10 cellular contexts compared by ENCODE assay signal in genomic region chr4:99815597-99816011, GRCh38. TPM values are rescaled to one million over a fixed set of nuclear protein-coding genes. Genes with fewer than 3 reads are reported as not detected.
DNase-seq lines count a peak whose midpoint lies in the region; ATAC-seq and TF ChIP-seq lines count a peak whose summit lies in the region.
"Had no signal": no experiment of that assay in that cellular context is flagged by ENCODE, and none has a peak within 500 bp of the region (broad histone marks: within the 10 kb centered on the region; RNA-seq: fewer than 3 reads in every experiment).

No MANE protein-coding gene starts in this region.

- H3K27me3 ChIP-seq in tibial artery: no peaks in the 10 kb centered on the region
- H3K27me3 ChIP-seq: SJCRH30 had no signal

- H3K27ac ChIP-seq in RWPE1 (peak overlapping the region; percentile 54; the same call in 1 of the 2 replicates), tibial artery (no peak overlapping the region)
- H3K27ac ChIP-seq: SJCRH30 had no signal

- peak; percentile 13 for ATAC-seq in HG02610 (IDR thresholded peaks at IDR 0.05; ENCODE audit: unreplicated experiment)
- ATAC-seq in left ventricle myocardium superior: peak; percentile 65
- no peak for ATAC-seq in HG02981 (IDR thresholded peaks at IDR 0.05; ENCODE audit: unreplicated experiment)
- no peak for ATAC-seq in GM18520 (IDR thresholded peaks at IDR 0.05; ENCODE audit: unreplicated experiment)

- no peaks in the 10 kb centered on the region for H3K4me1 ChIP-seq in tibial artery

- POLR2A ChIA-PET in RWPE1 (lab: Yijun Ruan, JAX; ENCODE audit: low non-redundant PET): no interaction called here

- H3K4me3 ChIP-seq in tibial artery: no peak overlapping the region
- H3K4me3 ChIP-seq: SJCRH30 had no signal

- TF ChIP-seq CTCF in RWPE1 (conservative IDR thresholded peaks at IDR 0.05; ENCODE audit: low read depth) (no peak), tibial artery (IDR thresholded peaks at IDR 0.05) (no peak)

- H3K9me3 ChIP-seq in tibial artery: no peaks in the 10 kb centered on the region
- H3K9me3 ChIP-seq: SJCRH30 had no signal

- intact Hi-C loops in left ventricle myocardium superior (cut with micrococcal nuclease) (loop anchor here (10.0 kb wide), 1 partner anchor 49 kb away; no protein-coding TSS in a partner anchor), tibial artery (cut with DNase I; ENCODE audit: low total_unique reads) (no loop called here)

- CTCF ChIA-PET in RWPE1 (lab: Yijun Ruan, JAX): interaction anchor here (0.6 to 1.0 kb wide), 2 partner anchors 69 to 712 kb away, joined by 4 to 7 read pairs; no protein-coding TSS in a partner anchor

- DNase-seq in A172 (ENCODE audit: low spot score) (peak; percentile 22), RWPE1 (ENCODE audit: low spot score) (peak; percentile 79), left ventricle myocardium superior (no peak), tibial artery (no peak)
- DNase-seq in effector CD4-positive, alpha-beta T cell: no peak
- DNase-seq: caudate nucleus, SJCRH30 had no signal

- H3K36me3 ChIP-seq in tibial artery: no peaks in the 10 kb centered on the region
- H3K36me3 ChIP-seq: SJCRH30 had no signal

RNA-seq across cellular contexts. Expression of gene DAPP1, which starts 1.0 kb away (rescaled TPM):
- total RNA-seq in A172 (2014; rRNA removed; shearing (Covaris generic)): not detected in 2 replicates
- 0.42 TPM for total RNA-seq in left ventricle myocardium superior

Comparison
In these comparisons a context has a peak if more than half of its experiments do, and no peak if none do; other contexts are left out.
1. DNase-seq: peak in A172 (single experiment) and RWPE1 (single experiment); none in left ventricle myocardium superior (single experiment), tibial artery (0 of 2) and effector CD4-positive, alpha-beta T cell (single experiment).
2. ATAC-seq: peak in HG02610 (single experiment) and left ventricle myocardium superior (single experiment); none in HG02981 (single experiment) and GM18520 (single experiment).